Comparison of ENCODE assay signal across 15 cellular contexts in the genomic region with DNA sequence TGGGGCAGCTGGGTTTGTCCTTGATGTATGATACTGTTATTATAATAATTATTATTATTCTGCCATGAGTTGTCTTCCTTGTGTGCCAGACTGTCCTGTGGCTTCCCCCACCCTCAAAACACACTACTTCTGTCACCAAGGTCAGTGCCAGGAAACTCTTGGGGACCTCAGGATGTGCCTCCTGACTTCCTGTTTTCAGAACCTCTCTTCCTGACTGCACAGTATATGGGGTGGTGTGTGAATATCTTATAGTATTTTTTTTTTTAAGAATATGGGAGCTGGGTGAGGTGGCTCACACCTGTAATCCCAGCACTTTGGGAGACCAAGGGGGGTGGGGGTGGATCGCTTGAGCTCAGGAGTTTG. TPM values are rescaled to one million over a fixed set of nuclear protein-coding genes. Genes with fewer than 3 reads are reported as not detected.
DNase-seq lines count a peak whose midpoint lies in the region; ATAC-seq, FAIRE-seq and TF ChIP-seq lines count a peak whose summit lies in the region.
"Had no signal": no experiment of that assay in that cellular context is flagged by ENCODE, and none has a peak within 500 bp of the region (broad histone marks: within the 10 kb centered on the region; RNA-seq: fewer than 3 reads in every experiment).

No MANE protein-coding gene starts in this region.

- DNase-seq in activated naive CD4-positive, alpha-beta T cell treated with anti-CD3 and anti-CD28 coated beads, Interleukin-2, amount 10 ng/mL, durations not matched to agents 7 days and 5 days: no peak
- no peak for DNase-seq in activated naive CD4-positive, alpha-beta T cell (lab: John Stamatoyannopoulos, UW)
- DNase-seq in activated B cell treated with CpG ODN at 0.5 μM for 24 hours: no peak
- DNase-seq in HepG2 (ENCODE audit: low spot score): no peak
- DNase-seq in MG63: no peak
- no peak for DNase-seq in head of caudate nucleus
- DNase-seq: HFFc6, IMR-90, pancreas, T-helper 9 cell had no signal

- peaks cover 8% of the 10 kb centered on the region for H3K79me2 ChIP-seq in HepG2 (ENCODE audit: insufficient read depth, low read length)

- TF ChIP-seq POLR2A in HepG2 (IDR thresholded peaks at IDR 0.05; ENCODE audit: insufficient read depth in 1 of 2, low read depth in 2 of 2, low read length in 2 of 2): no peak

- H3K9ac ChIP-seq in HepG2 (ENCODE audit: insufficient read depth, low read depth, low read length): no peak overlapping the region

- no peaks in the 10 kb centered on the region for H3K27me3 Mint-ChIP-seq in activated naive CD4-positive, alpha-beta T cell treated with anti-CD3 and anti-CD28 coated beads, Interleukin-2, amount 10 ng/mL, durations not matched to agents 7 days and 5 days
- H3K27me3 Mint-ChIP-seq in activated B cell treated with CpG ODN at 0.5 μM for 24 hours: no peaks in the 10 kb centered on the region

- no peak for TF ChIP-seq CTCF in activated B cell treated with CpG ODN at 0.5 μM for 24 hours (IDR thresholded peaks at IDR 0.05)
- TF ChIP-seq CTCF in HepG2 (CRISPR knock-in tag; IDR thresholded peaks at IDR 0.05): no peak

- CTCF ChIA-PET in activated naive CD4-positive, alpha-beta T cell treated with anti-CD3 and anti-CD28 coated beads, Interleukin-2, amount 10 ng/mL, durations not matched to agents 7 days and 5 days (lab: Charles Lee): interaction anchor here (0.6 to 8.2 kb wide), 11 partner anchors 10 to 129 kb away, joined by 3 to 112 read pairs (median 3); partner anchors contain the start of genes LMAN2 and RGS14
- CTCF ChIA-PET in activated B cell treated with CpG ODN at 0.5 μM for 24 hours (lab: Charles Lee) (interaction anchor here (0.9 to 3.8 kb wide), 2 partner anchors 18 to 31 kb away, joined by 3 to 19 read pairs; no protein-coding TSS in a partner anchor), HepG2 (lab: Yijun Ruan, JAX; ENCODE audit: low intra/inter-chr PET ratio, low total read pairs) (no interaction called here)

- no peaks in the 10 kb centered on the region for H3K9me3 Mint-ChIP-seq in activated naive CD4-positive, alpha-beta T cell treated with anti-CD3 and anti-CD28 coated beads, Interleukin-2, amount 10 ng/mL, durations not matched to agents 7 days and 5 days
- H3K9me3 Mint-ChIP-seq in activated B cell treated with CpG ODN at 0.5 μM for 24 hours: no peaks in the 10 kb centered on the region
- H3K9me3 Mint-ChIP-seq: HFFc6 had no signal

- POLR2A ChIA-PET in activated B cell treated with CpG ODN at 0.5 μM for 24 hours (lab: Charles Lee) (interaction anchor here (0.7 to 1.7 kb wide), 3 partner anchors 11 to 76 kb away, joined by 3 to 5 read pairs (median 4); partner anchors contain the start of gene RGS14), HepG2 (lab: Yijun Ruan, JAX) (interaction anchor here (1.3 to 4.7 kb wide), 4 partner anchors 11 to 37 kb away, joined by 5 to 84 read pairs (median 22); partner anchors contain the start of genes F12, LMAN2 and SLC34A1)

- H3K4me2 ChIP-seq in HepG2 (ENCODE audit: low read depth, low read length): peak overlapping the region; percentile 100; the same call in 1 of the 2 replicates

- peaks cover 70% of the 10 kb centered on the region for H3K4me1 Mint-ChIP-seq in activated naive CD4-positive, alpha-beta T cell treated with anti-CD3 and anti-CD28 coated beads, Interleukin-2, amount 10 ng/mL, durations not matched to agents 7 days and 5 days
- H3K4me1 Mint-ChIP-seq in activated B cell treated with CpG ODN at 0.5 μM for 24 hours: peaks cover 50% of the 10 kb centered on the region

- peak overlapping the region; percentile 72 for H3K4me3 Mint-ChIP-seq in activated naive CD4-positive, alpha-beta T cell treated with anti-CD3 and anti-CD28 coated beads, Interleukin-2, amount 10 ng/mL, durations not matched to agents 7 days and 5 days
- no peak overlapping the region for H3K4me3 Mint-ChIP-seq in activated B cell treated with CpG ODN at 0.5 μM for 24 hours
- H3K4me3 Mint-ChIP-seq: HFFc6 had no signal

- TF ChIP-seq RAD21 in HepG2 (CRISPR knock-in tag; IDR thresholded peaks at IDR 0.05): no peak

- H3K36me3 ChIP-seq in HepG2 (replicated peaks in 1 of 2; ENCODE audit: control insufficient read depth in 1 of 2, insufficient read depth in 2 of 2, low read length in 2 of 2) (0 out of 5 replicates have a peak, but pooled peaks cover 0 to 4% of the 10 kb centered on the region in 2 experiments), MG63 (peaks cover 2% of the 10 kb centered on the region; the same call in 1 of the 2 replicates)
- H3K36me3 ChIP-seq: pancreas had no signal

- H3K4me1 ChIP-seq in HepG2 (ENCODE audit: insufficient read depth, low read length): peaks cover 74% of the 10 kb centered on the region

- H3K27ac ChIP-seq in HepG2 (ENCODE audit: extremely low read length, insufficient read depth, low read length): no peak overlapping the region
- H3K27ac ChIP-seq: esophagus muscularis mucosa, pancreas had no signal

- WGBS in HepG2 (ENCODE audit: low lambda C conversion rate): 100% methylated on average over 1 of the region's 1 CpG

- H3K36me3 Mint-ChIP-seq in activated naive CD4-positive, alpha-beta T cell treated with anti-CD3 and anti-CD28 coated beads, Interleukin-2, amount 10 ng/mL, durations not matched to agents 7 days and 5 days: peaks cover 58% of the 10 kb centered on the region
- peaks cover 34% of the 10 kb centered on the region for H3K36me3 Mint-ChIP-seq in activated B cell treated with CpG ODN at 0.5 μM for 24 hours (ENCODE audit: low read depth)

- intact Hi-C loops in activated B cell treated with CpG ODN at 0.5 μM for 24 hours (cut with micrococcal nuclease) (no loop called here), HepG2 (cut with micrococcal nuclease; ENCODE audit: unreplicated experiment) (no loop called here), head of caudate nucleus (cut with DNase I) (no loop called here)

- H3K9me3 ChIP-seq in HepG2 (ENCODE audit: low read length) (no peaks in the 10 kb centered on the region), MG63 (no peaks in the 10 kb centered on the region)
- H3K9me3 ChIP-seq: esophagus muscularis mucosa, pancreas had no signal

- no peaks in the 10 kb centered on the region for H4K20me1 ChIP-seq in HepG2 (ENCODE audit: insufficient read depth, low read length)

- ATAC-seq in activated B cell treated with CpG ODN at 0.5 μM for 24 hours (ENCODE audit: low read depth) (no peak), HepG2 (no peak), GM21717 (IDR thresholded peaks at IDR 0.05; ENCODE audit: unreplicated experiment) (no peak), GM19467 (IDR thresholded peaks at IDR 0.05; ENCODE audit: unreplicated experiment) (no peak)
- ATAC-seq: pancreas had no signal

- in situ Hi-C loops in HepG2 (cut with HindIII; ENCODE audit: extremely low pct_ligation_motif_present, low pct_unique_long_range_greater_than_20kb): loop anchor here (25.0 kb wide), 1 partner anchor 835 kb away; the partner anchor contains the start of genes CDHR2 and RNF44

- TF ChIP-seq EP300 in HepG2 (IDR thresholded peaks at IDR 0.05; ENCODE audit: low read depth in 2 of 2, low read length in 2 of 2) (no peak), HepG2 (CRISPR knock-in tag; IDR thresholded peaks at IDR 0.05; ENCODE audit: borderline replicate concordance) (no peak)

- FAIRE-seq in HepG2 (lab: Jason Lieb, UNC): no peak
- FAIRE-seq: pancreas had no signal

- no TSS peak for BruUV-seq in HepG2 (replicated peaks; lab: Mats Ljungman, UMichigan)

- H3K4me3 ChIP-seq in HepG2 (replicated peaks in 1 of 3; ENCODE audit: insufficient read depth in 1 of 3, low read depth in 2 of 3, low read length in 3 of 3) (peak overlapping the region in 1 of 3 experiments; percentile 92; a peak in 3 of 6 replicates), MG63 (no peak overlapping the region)
- H3K4me3 ChIP-seq: esophagus muscularis mucosa, pancreas had no signal

- H3K27me3 ChIP-seq in HepG2 (ENCODE audit: control insufficient read depth in 1 of 2, insufficient read depth in 2 of 2, low read length in 2 of 2) (no peaks in the 10 kb centered on the region; a peak in 1 of 5 replicates), MG63 (no peaks in the 10 kb centered on the region)
- H3K27me3 ChIP-seq: esophagus muscularis mucosa, pancreas had no signal

- no peak overlapping the region for H2AFZ ChIP-seq in HepG2 (ENCODE audit: low read length)

- peak overlapping the region; percentile 93 for H3K27ac Mint-ChIP-seq in activated naive CD4-positive, alpha-beta T cell treated with anti-CD3 and anti-CD28 coated beads, Interleukin-2, amount 10 ng/mL, durations not matched to agents 7 days and 5 days
- peak overlapping the region; percentile 24 for H3K27ac Mint-ChIP-seq in activated B cell treated with CpG ODN at 0.5 μM for 24 hours
- H3K27ac Mint-ChIP-seq: HFFc6 had no signal

RNA-seq across cellular contexts. Expression of gene SLC34A1, which starts 11.7 kb away (rescaled TPM):
- total RNA-seq in activated B cell treated with CpG ODN at 0.5 μM for 24 hours (not detected in 2 replicates), HepG2 (2016; rRNA removed; fragmentation: Illumina TruSeq; extraction: Trizol) (0.20 TPM in 1 of 2 replicates, not detected in the other)
- not detected in 2 replicates for total RNA-seq in HepG2 (2016; cell fraction: cytosol; rRNA removed; fragmentation: Illumina TruSeq; extraction: Trizol; ENCODE audit: low read depth)
- not detected in 2 replicates for total RNA-seq in HepG2 (2016; cell fraction: insoluble cytoplasmic fraction; rRNA removed; fragmentation: Illumina TruSeq; extraction: Trizol)
- not detected in 2 replicates for total RNA-seq in HepG2 (2016; cell fraction: membrane; rRNA removed; fragmentation: Illumina TruSeq; extraction: Trizol)
- not detected in 2 replicates for total RNA-seq in HepG2 (2016; cell fraction: nucleus; rRNA removed; fragmentation: Illumina TruSeq; extraction: Trizol)
- polyA plus RNA-seq in HepG2 (2011; rRNA removed): 0.03 TPM in 2 replicates
- 0.03 TPM in 1 of 2 replicates, not detected in the other for polyA plus RNA-seq in HepG2 (2011; cell fraction: cytosol; rRNA removed)
- polyA plus RNA-seq in HepG2 (2011; cell fraction: nucleus; rRNA removed): 0.21 and 0.24 TPM in 2 replicates
- polyA plus RNA-seq in HepG2 (2012): not detected in 2 replicates
- polyA plus RNA-seq in HepG2 (2016; cell fraction: cytosol; fragmentation: Illumina TruSeq; extraction: Trizol; ENCODE audit: low read depth): not detected in 2 replicates
- polyA plus RNA-seq in HepG2 (2016; cell fraction: insoluble cytoplasmic fraction; fragmentation: Illumina TruSeq; extraction: Trizol; ENCODE audit: low read depth): not detected in 2 replicates
- not detected in 2 replicates for polyA plus RNA-seq in HepG2 (2016; cell fraction: membrane; fragmentation: Illumina TruSeq; extraction: Trizol; ENCODE audit: low read depth)
- polyA plus RNA-seq in HepG2 (2016; cell fraction: nucleus; fragmentation: Illumina TruSeq; extraction: Trizol; ENCODE audit: insufficient read depth, low read depth): not detected in 2 replicates
- polyA minus RNA-seq in HepG2 (2011; rRNA and poly(A)+ RNA removed; ENCODE audit: low replicate concordance): not detected in 2 replicates
- 1.4 TPM in 1 of 2 replicates, not detected in the other for polyA minus RNA-seq in HepG2 (2011; cell fraction: cytosol; rRNA and poly(A)+ RNA removed)
- not detected in 2 replicates for polyA minus RNA-seq in HepG2 (2011; cell fraction: nucleus; rRNA and poly(A)+ RNA removed)
- not detected in 2 replicates for total RNA-seq in MG63 (2014; rRNA removed; shearing (Covaris generic); ENCODE audit: low replicate concordance)
- total RNA-seq: cardiac septum, esophagus muscularis mucosa, HFFc6, IMR-90, pancreas had no signal
- polyA plus RNA-seq: IMR-90, pancreas had no signal

RNA-seq across cellular contexts. Expression of gene RGS14, which starts 14.8 kb away (rescaled TPM):
- total RNA-seq in activated B cell treated with CpG ODN at 0.5 μM for 24 hours (50.6 and 58.3 TPM in 2 replicates), HepG2 (2016; rRNA removed; fragmentation: Illumina TruSeq; extraction: Trizol) (10.7 and 11.1 TPM in 2 replicates)
- 15.3 and 15.8 TPM in 2 replicates for total RNA-seq in HepG2 (2016; cell fraction: cytosol; rRNA removed; fragmentation: Illumina TruSeq; extraction: Trizol; ENCODE audit: low read depth)
- 7.2 and 12.8 TPM in 2 replicates for total RNA-seq in HepG2 (2016; cell fraction: insoluble cytoplasmic fraction; rRNA removed; fragmentation: Illumina TruSeq; extraction: Trizol)
- total RNA-seq in HepG2 (2016; cell fraction: membrane; rRNA removed; fragmentation: Illumina TruSeq; extraction: Trizol): 15.5 and 16.6 TPM in 2 replicates
- 7.6 and 9.6 TPM in 2 replicates for total RNA-seq in HepG2 (2016; cell fraction: nucleus; rRNA removed; fragmentation: Illumina TruSeq; extraction: Trizol)
- polyA plus RNA-seq in HepG2 (2011; rRNA removed): 17.2 and 27.9 TPM in 2 replicates
- polyA plus RNA-seq in HepG2 (2011; cell fraction: cytosol; rRNA removed): 20.3 and 35.1 TPM in 2 replicates
- 48.0 and 49.7 TPM in 2 replicates for polyA plus RNA-seq in HepG2 (2011; cell fraction: nucleus; rRNA removed)
- polyA plus RNA-seq in HepG2 (2012): 9.3 and 16.2 TPM in 2 replicates
- polyA plus RNA-seq in HepG2 (2016; cell fraction: cytosol; fragmentation: Illumina TruSeq; extraction: Trizol; ENCODE audit: low read depth): 11.0 and 13.5 TPM in 2 replicates
- polyA plus RNA-seq in HepG2 (2016; cell fraction: insoluble cytoplasmic fraction; fragmentation: Illumina TruSeq; extraction: Trizol; ENCODE audit: low read depth): 14.8 and 16.5 TPM in 2 replicates
- polyA plus RNA-seq in HepG2 (2016; cell fraction: membrane; fragmentation: Illumina TruSeq; extraction: Trizol; ENCODE audit: low read depth): 11.0 and 11.4 TPM in 2 replicates
- polyA plus RNA-seq in HepG2 (2016; cell fraction: nucleus; fragmentation: Illumina TruSeq; extraction: Trizol; ENCODE audit: insufficient read depth, low read depth): 19.6 TPM in 2 replicates
- polyA minus RNA-seq in HepG2 (2011; rRNA and poly(A)+ RNA removed; ENCODE audit: low replicate concordance): 0.82 and 20.7 TPM in 2 replicates
- polyA minus RNA-seq in HepG2 (2011; cell fraction: cytosol; rRNA and poly(A)+ RNA removed): 7.2 and 9.7 TPM in 2 replicates
- 10.6 and 12.8 TPM in 2 replicates for polyA minus RNA-seq in HepG2 (2011; cell fraction: nucleus; rRNA and poly(A)+ RNA removed)
- 10.7 and 16.7 TPM in 2 replicates for total RNA-seq in MG63 (2014; rRNA removed; shearing (Covaris generic); ENCODE audit: low replicate concordance)

RNA-seq across cellular contexts. Expression of gene LMAN2, which starts 21.0 kb away (rescaled TPM):
- total RNA-seq in activated B cell treated with CpG ODN at 0.5 μM for 24 hours: 88.0 and 89.7 TPM in 2 replicates
- total RNA-seq in HepG2 (2016; rRNA removed; fragmentation: Illumina TruSeq; extraction: Trizol): 94.5 and 191 TPM in 2 replicates
- total RNA-seq in HepG2 (2016; cell fraction: cytosol; rRNA removed; fragmentation: Illumina TruSeq; extraction: Trizol; ENCODE audit: low read depth): 72.5 and 74.4 TPM in 2 replicates
- total RNA-seq in HepG2 (2016; cell fraction: insoluble cytoplasmic fraction; rRNA removed; fragmentation: Illumina TruSeq; extraction: Trizol): 86.8 and 210 TPM in 2 replicates
- total RNA-seq in HepG2 (2016; cell fraction: membrane; rRNA removed; fragmentation: Illumina TruSeq; extraction: Trizol): 109 and 128 TPM in 2 replicates
- total RNA-seq in HepG2 (2016; cell fraction: nucleus; rRNA removed; fragmentation: Illumina TruSeq; extraction: Trizol): 152 and 179 TPM in 2 replicates
- 193 and 197 TPM in 2 replicates for polyA plus RNA-seq in HepG2 (2011; rRNA removed)
- 220 and 352 TPM in 2 replicates for polyA plus RNA-seq in HepG2 (2011; cell fraction: cytosol; rRNA removed)
- polyA plus RNA-seq in HepG2 (2011; cell fraction: nucleus; rRNA removed): 256 and 281 TPM in 2 replicates
- 71.8 and 108 TPM in 2 replicates for polyA plus RNA-seq in HepG2 (2012)
- polyA plus RNA-seq in HepG2 (2016; cell fraction: cytosol; fragmentation: Illumina TruSeq; extraction: Trizol; ENCODE audit: low read depth): 82.2 and 93.0 TPM in 2 replicates
- polyA plus RNA-seq in HepG2 (2016; cell fraction: insoluble cytoplasmic fraction; fragmentation: Illumina TruSeq; extraction: Trizol; ENCODE audit: low read depth): 90.8 and 112 TPM in 2 replicates
- polyA plus RNA-seq in HepG2 (2016; cell fraction: membrane; fragmentation: Illumina TruSeq; extraction: Trizol; ENCODE audit: low read depth): 103 and 135 TPM in 2 replicates
- polyA plus RNA-seq in HepG2 (2016; cell fraction: nucleus; fragmentation: Illumina TruSeq; extraction: Trizol; ENCODE audit: insufficient read depth, low read depth): 241 and 283 TPM in 2 replicates
- 353 and 575 TPM in 2 replicates for polyA minus RNA-seq in HepG2 (2011; rRNA and poly(A)+ RNA removed; ENCODE audit: low replicate concordance)
- polyA minus RNA-seq in HepG2 (2011; cell fraction: cytosol; rRNA and poly(A)+ RNA removed): 147 and 182 TPM in 2 replicates
- 87.0 and 96.2 TPM in 2 replicates for polyA minus RNA-seq in HepG2 (2011; cell fraction: nucleus; rRNA and poly(A)+ RNA removed)
- 296 and 502 TPM in 2 replicates for total RNA-seq in MG63 (2014; rRNA removed; shearing (Covaris generic); ENCODE audit: low replicate concordance)

RNA-seq across cellular contexts. Expression of gene PFN3, which starts 27.9 kb away (rescaled TPM):
- not detected in 2 replicates for total RNA-seq in activated B cell treated with CpG ODN at 0.5 μM for 24 hours
- total RNA-seq in HepG2 (2016; rRNA removed; fragmentation: Illumina TruSeq; extraction: Trizol): not detected in 2 replicates
- not detected in 2 replicates for total RNA-seq in HepG2 (2016; cell fraction: cytosol; rRNA removed; fragmentation: Illumina TruSeq; extraction: Trizol; ENCODE audit: low read depth)
- total RNA-seq in HepG2 (2016; cell fraction: insoluble cytoplasmic fraction; rRNA removed; fragmentation: Illumina TruSeq; extraction: Trizol): not detected in 2 replicates
- total RNA-seq in HepG2 (2016; cell fraction: membrane; rRNA removed; fragmentation: Illumina TruSeq; extraction: Trizol): not detected in 2 replicates
- total RNA-seq in HepG2 (2016; cell fraction: nucleus; rRNA removed; fragmentation: Illumina TruSeq; extraction: Trizol): not detected in 2 replicates
- polyA plus RNA-seq in HepG2 (2011; rRNA removed): not detected in 2 replicates
- polyA plus RNA-seq in HepG2 (2011; cell fraction: cytosol; rRNA removed): not detected in 2 replicates
- not detected in 2 replicates for polyA plus RNA-seq in HepG2 (2011; cell fraction: nucleus; rRNA removed)
- not detected in 2 replicates for polyA plus RNA-seq in HepG2 (2012)
- polyA plus RNA-seq in HepG2 (2016; cell fraction: cytosol; fragmentation: Illumina TruSeq; extraction: Trizol; ENCODE audit: low read depth): not detected in 2 replicates
- not detected in 2 replicates for polyA plus RNA-seq in HepG2 (2016; cell fraction: insoluble cytoplasmic fraction; fragmentation: Illumina TruSeq; extraction: Trizol; ENCODE audit: low read depth)
- polyA plus RNA-seq in HepG2 (2016; cell fraction: membrane; fragmentation: Illumina TruSeq; extraction: Trizol; ENCODE audit: low read depth): not detected in 2 replicates
- not detected in 2 replicates for polyA plus RNA-seq in HepG2 (2016; cell fraction: nucleus; fragmentation: Illumina TruSeq; extraction: Trizol; ENCODE audit: insufficient read depth, low read depth)
- not detected in 2 replicates for polyA minus RNA-seq in HepG2 (2011; rRNA and poly(A)+ RNA removed; ENCODE audit: low replicate concordance)
- polyA minus RNA-seq in HepG2 (2011; cell fraction: cytosol; rRNA and poly(A)+ RNA removed): not detected in 2 replicates
- polyA minus RNA-seq in HepG2 (2011; cell fraction: nucleus; rRNA and poly(A)+ RNA removed): not detected in 2 replicates
- total RNA-seq in MG63 (2014; rRNA removed; shearing (Covaris generic); ENCODE audit: low replicate concordance): not detected in 2 replicates
- total RNA-seq: cardiac septum, esophagus muscularis mucosa, HFFc6, IMR-90, lower leg skin, pancreas had no signal
- polyA plus RNA-seq: IMR-90, pancreas had no signal

RNA-seq across cellular contexts. Expression of gene F12, which starts 36.8 kb away (rescaled TPM):
- total RNA-seq in activated B cell treated with CpG ODN at 0.5 μM for 24 hours: 0.31 TPM in 1 of 2 replicates, not detected in the other
- total RNA-seq in HepG2 (2016; rRNA removed; fragmentation: Illumina TruSeq; extraction: Trizol): 1.3 and 3.0 TPM in 2 replicates
- total RNA-seq in HepG2 (2016; cell fraction: cytosol; rRNA removed; fragmentation: Illumina TruSeq; extraction: Trizol; ENCODE audit: low read depth): 1.9 and 3.1 TPM in 2 replicates
- 1.4 and 3.6 TPM in 2 replicates for total RNA-seq in HepG2 (2016; cell fraction: insoluble cytoplasmic fraction; rRNA removed; fragmentation: Illumina TruSeq; extraction: Trizol)
- total RNA-seq in HepG2 (2016; cell fraction: membrane; rRNA removed; fragmentation: Illumina TruSeq; extraction: Trizol): 2.4 and 3.3 TPM in 2 replicates
- 2.3 and 3.0 TPM in 2 replicates for total RNA-seq in HepG2 (2016; cell fraction: nucleus; rRNA removed; fragmentation: Illumina TruSeq; extraction: Trizol)
- 2.5 and 3.1 TPM in 2 replicates for polyA plus RNA-seq in HepG2 (2011; rRNA removed)
- polyA plus RNA-seq in HepG2 (2011; cell fraction: cytosol; rRNA removed): 1.5 and 3.0 TPM in 2 replicates
- polyA plus RNA-seq in HepG2 (2011; cell fraction: nucleus; rRNA removed): 27.2 and 32.3 TPM in 2 replicates
- 3.6 and 10.3 TPM in 2 replicates for polyA plus RNA-seq in HepG2 (2012)
- 3.7 and 5.9 TPM in 2 replicates for polyA plus RNA-seq in HepG2 (2016; cell fraction: cytosol; fragmentation: Illumina TruSeq; extraction: Trizol; ENCODE audit: low read depth)
- 1.6 and 2.3 TPM in 2 replicates for polyA plus RNA-seq in HepG2 (2016; cell fraction: insoluble cytoplasmic fraction; fragmentation: Illumina TruSeq; extraction: Trizol; ENCODE audit: low read depth)
- polyA plus RNA-seq in HepG2 (2016; cell fraction: membrane; fragmentation: Illumina TruSeq; extraction: Trizol; ENCODE audit: low read depth): 3.4 and 5.0 TPM in 2 replicates
- 6.6 and 9.9 TPM in 2 replicates for polyA plus RNA-seq in HepG2 (2016; cell fraction: nucleus; fragmentation: Illumina TruSeq; extraction: Trizol; ENCODE audit: insufficient read depth, low read depth)
- 2.5 and 2.6 TPM in 2 replicates for polyA minus RNA-seq in HepG2 (2011; rRNA and poly(A)+ RNA removed; ENCODE audit: low replicate concordance)
- 0.30 and 1.2 TPM in 2 replicates for polyA minus RNA-seq in HepG2 (2011; cell fraction: cytosol; rRNA and poly(A)+ RNA removed)
- polyA minus RNA-seq in HepG2 (2011; cell fraction: nucleus; rRNA and poly(A)+ RNA removed): 1.0 and 1.7 TPM in 2 replicates
- 1.3 and 2.3 TPM in 2 replicates for total RNA-seq in MG63 (2014; rRNA removed; shearing (Covaris generic); ENCODE audit: low replicate concordance)
- total RNA-seq: cardiac septum had no signal
